1 cellular context compared by ENCODE assay signal in the genomic region with DNA sequence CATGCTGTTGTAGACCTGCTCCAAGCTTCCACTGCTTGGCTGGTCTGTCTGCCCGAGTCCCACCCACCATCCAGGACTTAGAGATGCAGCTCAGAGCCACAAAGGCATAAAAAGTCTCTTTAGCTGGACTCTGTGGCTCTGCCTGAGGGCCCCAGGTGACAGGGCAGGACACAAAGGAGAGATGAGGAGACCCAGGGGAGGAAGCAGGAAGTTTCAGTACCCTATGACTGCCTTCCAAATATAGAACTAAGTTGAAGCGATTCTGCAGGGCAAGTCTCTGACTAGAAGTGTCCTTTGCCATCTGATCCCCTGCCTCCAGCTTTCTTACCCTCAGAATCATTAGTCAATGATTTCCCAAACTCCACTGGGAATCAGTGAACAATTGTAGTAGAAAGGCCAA.
TF ChIP-seq lines count a peak whose summit lies in the region.

No MANE protein-coding gene starts in this region.

TF ChIP-seq in SK-N-SH, 30 proteins besides CTCF, POLR2A, EP300 and RAD21:
- TF ChIP-seq FOSL2 (IDR thresholded peaks at IDR 0.05; ENCODE audit: borderline replicate concordance, low read depth) (no peak), MXI1 (IDR thresholded peaks at IDR 0.05; ENCODE audit: low read depth, low read length) (no peak), MEF2A (IDR thresholded peaks at IDR 0.05; ENCODE audit: borderline replicate concordance, low read depth) (no peak), TAF1 (IDR thresholded peaks at IDR 0.05; ENCODE audit: borderline replicate concordance, low read depth, low read length) (no peak), RXRA (IDR thresholded peaks at IDR 0.05; ENCODE audit: borderline replicate concordance, low read depth) (no peak), MAX (IDR thresholded peaks at IDR 0.05; ENCODE audit: low read depth) (no peak), JUND (IDR thresholded peaks at IDR 0.05) (no peak), RFX5 (IDR thresholded peaks at IDR 0.05; ENCODE audit: low read length) (no peak), TCF12 (IDR thresholded peaks at IDR 0.05) (no peak), FOXJ3 (CRISPR knock-in tag; IDR thresholded peaks at IDR 0.05) (no peak), SMC3 (IDR thresholded peaks at IDR 0.05; ENCODE audit: low read depth, low read length) (no peak)
- TF ChIP-seq, protein P1, sequence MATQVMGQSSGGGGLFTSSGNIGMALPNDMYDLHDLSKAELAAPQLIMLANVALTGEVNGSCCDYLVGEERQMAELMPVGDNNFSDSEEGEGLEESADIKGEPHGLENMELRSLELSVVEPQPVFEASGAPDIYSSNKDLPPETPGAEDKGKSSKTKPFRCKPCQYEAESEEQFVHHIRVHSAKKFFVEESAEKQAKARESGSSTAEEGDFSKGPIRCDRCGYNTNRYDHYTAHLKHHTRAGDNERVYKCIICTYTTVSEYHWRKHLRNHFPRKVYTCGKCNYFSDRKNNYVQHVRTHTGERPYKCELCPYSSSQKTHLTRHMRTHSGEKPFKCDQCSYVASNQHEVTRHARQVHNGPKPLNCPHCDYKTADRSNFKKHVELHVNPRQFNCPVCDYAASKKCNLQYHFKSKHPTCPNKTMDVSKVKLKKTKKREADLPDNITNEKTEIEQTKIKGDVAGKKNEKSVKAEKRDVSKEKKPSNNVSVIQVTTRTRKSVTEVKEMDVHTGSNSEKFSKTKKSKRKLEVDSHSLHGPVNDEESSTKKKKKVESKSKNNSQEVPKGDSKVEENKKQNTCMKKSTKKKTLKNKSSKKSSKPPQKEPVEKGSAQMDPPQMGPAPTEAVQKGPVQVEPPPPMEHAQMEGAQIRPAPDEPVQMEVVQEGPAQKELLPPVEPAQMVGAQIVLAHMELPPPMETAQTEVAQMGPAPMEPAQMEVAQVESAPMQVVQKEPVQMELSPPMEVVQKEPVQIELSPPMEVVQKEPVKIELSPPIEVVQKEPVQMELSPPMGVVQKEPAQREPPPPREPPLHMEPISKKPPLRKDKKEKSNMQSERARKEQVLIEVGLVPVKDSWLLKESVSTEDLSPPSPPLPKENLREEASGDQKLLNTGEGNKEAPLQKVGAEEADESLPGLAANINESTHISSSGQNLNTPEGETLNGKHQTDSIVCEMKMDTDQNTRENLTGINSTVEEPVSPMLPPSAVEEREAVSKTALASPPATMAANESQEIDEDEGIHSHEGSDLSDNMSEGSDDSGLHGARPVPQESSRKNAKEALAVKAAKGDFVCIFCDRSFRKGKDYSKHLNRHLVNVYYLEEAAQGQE (IDR thresholded peaks at IDR 0.05; ENCODE audit: low read depth, low read length): no peak
- TF ChIP-seq, protein P2, sequence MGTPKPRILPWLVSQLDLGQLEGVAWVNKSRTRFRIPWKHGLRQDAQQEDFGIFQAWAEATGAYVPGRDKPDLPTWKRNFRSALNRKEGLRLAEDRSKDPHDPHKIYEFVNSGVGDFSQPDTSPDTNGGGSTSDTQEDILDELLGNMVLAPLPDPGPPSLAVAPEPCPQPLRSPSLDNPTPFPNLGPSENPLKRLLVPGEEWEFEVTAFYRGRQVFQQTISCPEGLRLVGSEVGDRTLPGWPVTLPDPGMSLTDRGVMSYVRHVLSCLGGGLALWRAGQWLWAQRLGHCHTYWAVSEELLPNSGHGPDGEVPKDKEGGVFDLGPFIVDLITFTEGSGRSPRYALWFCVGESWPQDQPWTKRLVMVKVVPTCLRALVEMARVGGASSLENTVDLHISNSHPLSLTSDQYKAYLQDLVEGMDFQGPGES (IDR thresholded peaks at IDR 0.05; ENCODE audit: low read depth, low read length): no peak
- TF ChIP-seq, protein P3, sequence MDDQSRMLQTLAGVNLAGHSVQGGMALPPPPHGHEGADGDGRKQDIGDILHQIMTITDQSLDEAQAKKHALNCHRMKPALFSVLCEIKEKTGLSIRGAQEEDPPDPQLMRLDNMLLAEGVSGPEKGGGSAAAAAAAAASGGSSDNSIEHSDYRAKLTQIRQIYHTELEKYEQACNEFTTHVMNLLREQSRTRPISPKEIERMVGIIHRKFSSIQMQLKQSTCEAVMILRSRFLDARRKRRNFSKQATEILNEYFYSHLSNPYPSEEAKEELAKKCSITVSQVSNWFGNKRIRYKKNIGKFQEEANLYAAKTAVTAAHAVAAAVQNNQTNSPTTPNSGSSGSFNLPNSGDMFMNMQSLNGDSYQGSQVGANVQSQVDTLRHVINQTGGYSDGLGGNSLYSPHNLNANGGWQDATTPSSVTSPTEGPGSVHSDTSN (IDR thresholded peaks at IDR 0.05): no peak
